1 cellular context compared by ENCODE assay signal in the genomic region with DNA sequence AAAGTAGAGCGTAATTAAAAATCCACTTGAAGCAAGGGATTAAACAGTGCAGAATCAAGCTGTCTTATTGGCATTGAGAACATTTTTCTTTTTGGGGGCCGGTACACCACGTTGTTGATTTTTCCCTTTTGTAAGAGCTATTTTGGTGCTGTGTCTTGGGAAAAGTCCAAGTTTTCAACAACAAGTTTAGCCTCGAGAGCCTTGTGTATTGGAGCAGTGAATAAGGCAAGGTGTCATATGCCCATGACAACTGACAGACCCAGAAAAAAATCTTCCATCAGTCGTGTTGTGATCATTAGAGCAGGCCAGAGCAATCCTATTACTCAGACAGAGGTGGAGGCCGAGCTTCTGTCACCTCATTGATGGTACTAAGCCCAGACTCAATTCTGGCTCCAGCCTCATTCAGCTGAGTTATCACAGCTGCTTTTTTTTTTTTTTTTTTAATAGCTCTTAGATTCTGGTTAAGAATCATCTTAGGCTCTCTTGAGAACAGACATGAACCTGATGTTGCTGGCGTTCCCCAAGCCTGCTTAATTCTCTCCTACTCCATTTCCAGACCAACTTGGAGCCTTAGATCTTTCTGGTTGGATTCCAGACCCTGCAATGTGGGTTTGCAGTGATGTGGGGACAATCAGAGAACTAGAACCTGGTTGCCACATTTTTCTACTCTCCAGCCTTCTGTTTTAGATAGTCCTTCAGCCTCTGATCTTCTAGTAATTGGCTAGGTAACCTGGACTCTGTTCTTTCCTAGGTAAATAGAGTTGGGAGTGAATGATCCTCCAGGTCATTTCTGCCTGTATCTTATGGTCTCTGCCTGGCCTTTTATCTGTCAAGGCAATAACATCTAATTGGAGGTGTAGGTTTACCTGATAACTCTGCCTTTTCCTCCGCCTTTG.
TF ChIP-seq lines count a peak whose summit lies in the region.

No MANE protein-coding gene starts in this region.

TF ChIP-seq in HepG2, 621 proteins besides CTCF, POLR2A, EP300 and RAD21 (continues in another document):
- TF ChIP-seq, protein P1, sequence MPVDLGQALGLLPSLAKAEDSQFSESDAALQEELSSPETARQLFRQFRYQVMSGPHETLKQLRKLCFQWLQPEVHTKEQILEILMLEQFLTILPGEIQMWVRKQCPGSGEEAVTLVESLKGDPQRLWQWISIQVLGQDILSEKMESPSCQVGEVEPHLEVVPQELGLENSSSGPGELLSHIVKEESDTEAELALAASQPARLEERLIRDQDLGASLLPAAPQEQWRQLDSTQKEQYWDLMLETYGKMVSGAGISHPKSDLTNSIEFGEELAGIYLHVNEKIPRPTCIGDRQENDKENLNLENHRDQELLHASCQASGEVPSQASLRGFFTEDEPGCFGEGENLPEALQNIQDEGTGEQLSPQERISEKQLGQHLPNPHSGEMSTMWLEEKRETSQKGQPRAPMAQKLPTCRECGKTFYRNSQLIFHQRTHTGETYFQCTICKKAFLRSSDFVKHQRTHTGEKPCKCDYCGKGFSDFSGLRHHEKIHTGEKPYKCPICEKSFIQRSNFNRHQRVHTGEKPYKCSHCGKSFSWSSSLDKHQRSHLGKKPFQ (CRISPR knock-in tag; IDR thresholded peaks at IDR 0.05; ENCODE audit: insufficient replicate concordance) = peak; percentile 37
- no peak for TF ChIP-seq CHCHD3 (CRISPR knock-in tag; IDR thresholded peaks at IDR 0.05)
- TF ChIP-seq, protein P2, sequence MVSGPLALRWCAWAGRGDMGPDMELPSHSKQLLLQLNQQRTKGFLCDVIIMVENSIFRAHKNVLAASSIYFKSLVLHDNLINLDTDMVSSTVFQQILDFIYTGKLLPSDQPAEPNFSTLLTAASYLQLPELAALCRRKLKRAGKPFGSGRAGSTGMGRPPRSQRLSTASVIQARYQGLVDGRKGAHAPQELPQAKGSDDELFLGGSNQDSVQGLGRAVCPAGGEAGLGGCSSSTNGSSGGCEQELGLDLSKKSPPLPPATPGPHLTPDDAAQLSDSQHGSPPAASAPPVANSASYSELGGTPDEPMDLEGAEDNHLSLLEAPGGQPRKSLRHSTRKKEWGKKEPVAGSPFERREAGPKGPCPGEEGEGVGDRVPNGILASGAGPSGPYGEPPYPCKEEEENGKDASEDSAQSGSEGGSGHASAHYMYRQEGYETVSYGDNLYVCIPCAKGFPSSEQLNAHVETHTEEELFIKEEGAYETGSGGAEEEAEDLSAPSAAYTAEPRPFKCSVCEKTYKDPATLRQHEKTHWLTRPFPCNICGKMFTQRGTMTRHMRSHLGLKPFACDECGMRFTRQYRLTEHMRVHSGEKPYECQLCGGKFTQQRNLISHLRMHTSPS (CRISPR knock-in tag; IDR thresholded peaks at IDR 0.05; ENCODE audit: low read depth) = no peak
- TF ChIP-seq THAP11 (CRISPR knock-in tag; IDR thresholded peaks at IDR 0.05) = 0 out of 2 replicates have a peak, but pooled peaks have one; percentile 20
- TF ChIP-seq ETV5 (CRISPR knock-in tag; IDR thresholded peaks at IDR 0.05; ENCODE audit: borderline replicate concordance) = no peak; the same call in 1 of the 2 replicates
- no peak for TF ChIP-seq ZNF619 (CRISPR knock-in tag; IDR thresholded peaks at IDR 0.05)
- TF ChIP-seq ISL2 (CRISPR knock-in tag; IDR thresholded peaks at IDR 0.05) = 0 out of 2 replicates have a peak, but pooled peaks have one; percentile 28
- no peak for TF ChIP-seq MAFF (IDR thresholded peaks at IDR 0.05; ENCODE audit: low read depth, low read length)
- peak; percentile 62 for TF ChIP-seq ZEB1 (IDR thresholded peaks at IDR 0.05; ENCODE audit: insufficient replicate concordance, low read depth)
- TF ChIP-seq, protein P3, sequence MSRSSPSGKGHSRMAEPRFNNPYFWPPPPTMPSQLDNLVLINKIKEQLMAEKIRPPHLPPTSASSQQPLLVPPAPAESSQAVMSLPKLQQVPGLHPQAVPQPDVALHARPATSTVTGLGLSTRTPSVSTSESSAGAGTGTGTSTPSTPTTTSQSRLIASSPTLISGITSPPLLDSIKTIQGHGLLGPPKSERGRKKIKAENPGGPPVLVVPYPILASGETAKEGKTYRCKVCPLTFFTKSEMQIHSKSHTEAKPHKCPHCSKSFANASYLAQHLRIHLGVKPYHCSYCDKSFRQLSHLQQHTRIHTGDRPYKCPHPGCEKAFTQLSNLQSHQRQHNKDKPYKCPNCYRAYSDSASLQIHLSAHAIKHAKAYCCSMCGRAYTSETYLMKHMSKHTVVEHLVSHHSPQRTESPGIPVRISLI (CRISPR knock-in tag; IDR thresholded peaks at IDR 0.05; ENCODE audit: borderline replicate concordance) = peak; percentile 20; the same call in 1 of the 2 replicates
- TF ChIP-seq KDM3A (CRISPR knock-in tag; IDR thresholded peaks at IDR 0.05; ENCODE audit: low read depth) = no peak
- TF ChIP-seq, protein P4, sequence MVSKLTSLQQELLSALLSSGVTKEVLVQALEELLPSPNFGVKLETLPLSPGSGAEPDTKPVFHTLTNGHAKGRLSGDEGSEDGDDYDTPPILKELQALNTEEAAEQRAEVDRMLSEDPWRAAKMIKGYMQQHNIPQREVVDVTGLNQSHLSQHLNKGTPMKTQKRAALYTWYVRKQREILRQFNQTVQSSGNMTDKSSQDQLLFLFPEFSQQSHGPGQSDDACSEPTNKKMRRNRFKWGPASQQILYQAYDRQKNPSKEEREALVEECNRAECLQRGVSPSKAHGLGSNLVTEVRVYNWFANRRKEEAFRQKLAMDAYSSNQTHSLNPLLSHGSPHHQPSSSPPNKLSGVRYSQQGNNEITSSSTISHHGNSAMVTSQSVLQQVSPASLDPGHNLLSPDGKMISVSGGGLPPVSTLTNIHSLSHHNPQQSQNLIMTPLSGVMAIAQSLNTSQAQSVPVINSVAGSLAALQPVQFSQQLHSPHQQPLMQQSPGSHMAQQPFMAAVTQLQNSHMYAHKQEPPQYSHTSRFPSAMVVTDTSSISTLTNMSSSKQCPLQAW (CRISPR knock-in tag; IDR thresholded peaks at IDR 0.05) = 0 out of 2 replicates have a peak, but pooled peaks have one; percentile 26
- TF ChIP-seq RBAK (CRISPR knock-in tag; IDR thresholded peaks at IDR 0.05) = no peak
- no peak for TF ChIP-seq ELF1 (CRISPR knock-in tag; IDR thresholded peaks at IDR 0.05)
- TF ChIP-seq, protein P5, sequence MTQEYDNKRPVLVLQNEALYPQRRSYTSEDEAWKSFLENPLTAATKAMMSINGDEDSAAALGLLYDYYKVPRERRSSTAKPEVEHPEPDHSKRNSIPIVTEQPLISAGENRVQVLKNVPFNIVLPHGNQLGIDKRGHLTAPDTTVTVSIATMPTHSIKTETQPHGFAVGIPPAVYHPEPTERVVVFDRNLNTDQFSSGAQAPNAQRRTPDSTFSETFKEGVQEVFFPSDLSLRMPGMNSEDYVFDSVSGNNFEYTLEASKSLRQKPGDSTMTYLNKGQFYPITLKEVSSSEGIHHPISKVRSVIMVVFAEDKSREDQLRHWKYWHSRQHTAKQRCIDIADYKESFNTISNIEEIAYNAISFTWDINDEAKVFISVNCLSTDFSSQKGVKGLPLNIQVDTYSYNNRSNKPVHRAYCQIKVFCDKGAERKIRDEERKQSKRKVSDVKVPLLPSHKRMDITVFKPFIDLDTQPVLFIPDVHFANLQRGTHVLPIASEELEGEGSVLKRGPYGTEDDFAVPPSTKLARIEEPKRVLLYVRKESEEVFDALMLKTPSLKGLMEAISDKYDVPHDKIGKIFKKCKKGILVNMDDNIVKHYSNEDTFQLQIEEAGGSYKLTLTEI (CRISPR knock-in tag; conservative IDR thresholded peaks at IDR 0.05) = no peak
- TF ChIP-seq, protein P6, sequence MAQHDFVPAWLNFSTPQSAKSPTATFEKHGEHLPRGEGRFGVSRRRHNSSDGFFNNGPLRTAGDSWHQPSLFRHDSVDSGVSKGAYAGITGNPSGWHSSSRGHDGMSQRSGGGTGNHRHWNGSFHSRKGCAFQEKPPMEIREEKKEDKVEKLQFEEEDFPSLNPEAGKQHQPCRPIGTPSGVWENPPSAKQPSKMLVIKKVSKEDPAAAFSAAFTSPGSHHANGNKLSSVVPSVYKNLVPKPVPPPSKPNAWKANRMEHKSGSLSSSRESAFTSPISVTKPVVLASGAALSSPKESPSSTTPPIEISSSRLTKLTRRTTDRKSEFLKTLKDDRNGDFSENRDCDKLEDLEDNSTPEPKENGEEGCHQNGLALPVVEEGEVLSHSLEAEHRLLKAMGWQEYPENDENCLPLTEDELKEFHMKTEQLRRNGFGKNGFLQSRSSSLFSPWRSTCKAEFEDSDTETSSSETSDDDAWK (CRISPR knock-in tag; IDR thresholded peaks at IDR 0.05) = no peak
- no peak for TF ChIP-seq ZNF34 (CRISPR knock-in tag; IDR thresholded peaks at IDR 0.05; ENCODE audit: borderline replicate concordance)
- no peak for TF ChIP-seq CBFB (CRISPR knock-in tag; IDR thresholded peaks at IDR 0.05)
- no peak for TF ChIP-seq KDM6A (CRISPR knock-in tag; IDR thresholded peaks at IDR 0.05; ENCODE audit: low read depth)
- no peak for TF ChIP-seq NFATC3 (CRISPR knock-in tag; IDR thresholded peaks at IDR 0.05)
- TF ChIP-seq, protein P7, sequence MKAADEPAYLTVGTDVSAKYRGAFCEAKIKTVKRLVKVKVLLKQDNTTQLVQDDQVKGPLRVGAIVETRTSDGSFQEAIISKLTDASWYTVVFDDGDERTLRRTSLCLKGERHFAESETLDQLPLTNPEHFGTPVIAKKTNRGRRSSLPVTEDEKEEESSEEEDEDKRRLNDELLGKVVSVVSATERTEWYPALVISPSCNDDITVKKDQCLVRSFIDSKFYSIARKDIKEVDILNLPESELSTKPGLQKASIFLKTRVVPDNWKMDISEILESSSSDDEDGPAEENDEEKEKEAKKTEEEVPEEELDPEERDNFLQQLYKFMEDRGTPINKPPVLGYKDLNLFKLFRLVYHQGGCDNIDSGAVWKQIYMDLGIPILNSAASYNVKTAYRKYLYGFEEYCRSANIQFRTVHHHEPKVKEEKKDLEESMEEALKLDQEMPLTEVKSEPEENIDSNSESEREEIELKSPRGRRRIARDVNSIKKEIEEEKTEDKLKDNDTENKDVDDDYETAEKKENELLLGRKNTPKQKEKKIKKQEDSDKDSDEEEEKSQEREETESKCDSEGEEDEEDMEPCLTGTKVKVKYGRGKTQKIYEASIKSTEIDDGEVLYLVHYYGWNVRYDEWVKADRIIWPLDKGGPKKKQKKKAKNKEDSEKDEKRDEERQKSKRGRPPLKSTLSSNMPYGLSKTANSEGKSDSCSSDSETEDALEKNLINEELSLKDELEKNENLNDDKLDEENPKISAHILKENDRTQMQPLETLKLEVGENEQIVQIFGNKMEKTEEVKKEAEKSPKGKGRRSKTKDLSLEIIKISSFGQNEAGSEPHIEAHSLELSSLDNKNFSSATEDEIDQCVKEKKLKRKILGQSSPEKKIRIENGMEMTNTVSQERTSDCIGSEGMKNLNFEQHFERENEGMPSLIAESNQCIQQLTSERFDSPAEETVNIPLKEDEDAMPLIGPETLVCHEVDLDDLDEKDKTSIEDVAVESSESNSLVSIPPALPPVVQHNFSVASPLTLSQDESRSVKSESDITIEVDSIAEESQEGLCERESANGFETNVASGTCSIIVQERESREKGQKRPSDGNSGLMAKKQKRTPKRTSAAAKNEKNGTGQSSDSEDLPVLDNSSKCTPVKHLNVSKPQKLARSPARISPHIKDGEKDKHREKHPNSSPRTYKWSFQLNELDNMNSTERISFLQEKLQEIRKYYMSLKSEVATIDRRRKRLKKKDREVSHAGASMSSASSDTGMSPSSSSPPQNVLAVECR (CRISPR knock-in tag; IDR thresholded peaks at IDR 0.05; ENCODE audit: borderline replicate concordance) = 0 out of 2 replicates have a peak, but pooled peaks have one; percentile 11
- peak; percentile 56; the same call in 1 of the 2 replicates for TF ChIP-seq HMG20A (CRISPR knock-in tag; IDR thresholded peaks at IDR 0.05; ENCODE audit: borderline replicate concordance)
- no peak for TF ChIP-seq TOPORS (CRISPR knock-in tag; IDR thresholded peaks at IDR 0.05)
- TF ChIP-seq, protein P8, sequence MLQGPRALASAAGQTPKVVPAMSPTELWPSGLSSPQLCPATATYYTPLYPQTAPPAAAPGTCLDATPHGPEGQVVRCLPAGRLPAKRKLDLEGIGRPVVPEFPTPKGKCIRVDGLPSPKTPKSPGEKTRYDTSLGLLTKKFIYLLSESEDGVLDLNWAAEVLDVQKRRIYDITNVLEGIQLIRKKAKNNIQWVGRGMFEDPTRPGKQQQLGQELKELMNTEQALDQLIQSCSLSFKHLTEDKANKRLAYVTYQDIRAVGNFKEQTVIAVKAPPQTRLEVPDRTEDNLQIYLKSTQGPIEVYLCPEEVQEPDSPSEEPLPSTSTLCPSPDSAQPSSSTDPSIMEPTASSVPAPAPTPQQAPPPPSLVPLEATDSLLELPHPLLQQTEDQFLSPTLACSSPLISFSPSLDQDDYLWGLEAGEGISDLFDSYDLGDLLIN (CRISPR knock-in tag; IDR thresholded peaks at IDR 0.05; ENCODE audit: borderline replicate concordance) = no peak
- TF ChIP-seq NRL (CRISPR knock-in tag; IDR thresholded peaks at IDR 0.05; ENCODE audit: borderline replicate concordance) = no peak
- no peak for TF ChIP-seq ZNF598 (CRISPR knock-in tag; IDR thresholded peaks at IDR 0.05; ENCODE audit: borderline replicate concordance)
- TF ChIP-seq ZNF335 (CRISPR knock-in tag; IDR thresholded peaks at IDR 0.05) = no peak
- 0 out of 2 replicates have a peak, but pooled peaks have one; percentile 48 for TF ChIP-seq MEF2D (CRISPR knock-in tag; IDR thresholded peaks at IDR 0.05)
- no peak for TF ChIP-seq ZNF256 (CRISPR knock-in tag; conservative IDR thresholded peaks at IDR 0.05)
- TF ChIP-seq, protein P9, sequence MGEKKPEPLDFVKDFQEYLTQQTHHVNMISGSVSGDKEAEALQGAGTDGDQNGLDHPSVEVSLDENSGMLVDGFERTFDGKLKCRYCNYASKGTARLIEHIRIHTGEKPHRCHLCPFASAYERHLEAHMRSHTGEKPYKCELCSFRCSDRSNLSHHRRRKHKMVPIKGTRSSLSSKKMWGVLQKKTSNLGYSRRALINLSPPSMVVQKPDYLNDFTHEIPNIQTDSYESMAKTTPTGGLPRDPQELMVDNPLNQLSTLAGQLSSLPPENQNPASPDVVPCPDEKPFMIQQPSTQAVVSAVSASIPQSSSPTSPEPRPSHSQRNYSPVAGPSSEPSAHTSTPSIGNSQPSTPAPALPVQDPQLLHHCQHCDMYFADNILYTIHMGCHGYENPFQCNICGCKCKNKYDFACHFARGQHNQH (CRISPR knock-in tag; IDR thresholded peaks at IDR 0.05) = peak; percentile 40; the same call in 1 of the 2 replicates
- no peak for TF ChIP-seq SP4 (CRISPR knock-in tag; IDR thresholded peaks at IDR 0.05)
- TF ChIP-seq CREM (IDR thresholded peaks at IDR 0.05) = peak; percentile 48; the same call in 1 of the 2 replicates
- TF ChIP-seq CREM (CRISPR knock-in tag; IDR thresholded peaks at IDR 0.05) = no peak
- TF ChIP-seq ZSCAN21 (CRISPR knock-in tag; IDR thresholded peaks at IDR 0.05; ENCODE audit: borderline replicate concordance) = no peak
- peak; percentile 56; the same call in 1 of the 2 replicates for TF ChIP-seq TCF7 (IDR thresholded peaks at IDR 0.05; ENCODE audit: low read depth)
- TF ChIP-seq, protein P10, sequence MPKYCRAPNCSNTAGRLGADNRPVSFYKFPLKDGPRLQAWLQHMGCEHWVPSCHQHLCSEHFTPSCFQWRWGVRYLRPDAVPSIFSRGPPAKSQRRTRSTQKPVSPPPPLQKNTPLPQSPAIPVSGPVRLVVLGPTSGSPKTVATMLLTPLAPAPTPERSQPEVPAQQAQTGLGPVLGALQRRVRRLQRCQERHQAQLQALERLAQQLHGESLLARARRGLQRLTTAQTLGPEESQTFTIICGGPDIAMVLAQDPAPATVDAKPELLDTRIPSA (CRISPR knock-in tag; IDR thresholded peaks at IDR 0.05; ENCODE audit: borderline replicate concordance) = no peak
- TF ChIP-seq NR2F2 (IDR thresholded peaks at IDR 0.05; ENCODE audit: borderline replicate concordance, low read depth) = 0 out of 2 replicates have a peak, but pooled peaks have one; percentile 31
- peak; percentile 80 for TF ChIP-seq HNF4A (CRISPR knock-in tag; IDR thresholded peaks at IDR 0.05)
- TF ChIP-seq RXRA (CRISPR knock-in tag; IDR thresholded peaks at IDR 0.05) = no peak; the same call in 1 of the 2 replicates
- no peak for TF ChIP-seq AGO2 (optimal IDR thresholded peaks at IDR 0.05; ENCODE audit: low read depth, low read length)
- TF ChIP-seq TCF12 (IDR thresholded peaks at IDR 0.05) = no peak
- no peak for TF ChIP-seq TCF12 (CRISPR knock-in tag; IDR thresholded peaks at IDR 0.05)
- TF ChIP-seq ATF7 (IDR thresholded peaks at IDR 0.05) = no peak
- no peak for TF ChIP-seq ATF7 (CRISPR knock-in tag; IDR thresholded peaks at IDR 0.05)
- no peak for TF ChIP-seq TBP (CRISPR knock-in tag; IDR thresholded peaks at IDR 0.05)
